In genomic region chr21:16370176-16370575, GRCh38 we compare ENCODE assay signal across 16 cellular contexts.
"Had no signal": no experiment of that assay in that cellular context is flagged by ENCODE, and none has a peak within 500 bp of the region (broad histone marks: within the 10 kb centered on the region; RNA-seq: fewer than 3 reads in every experiment).

No MANE protein-coding gene starts in this region.

- H3K9me3 Mint-ChIP-seq: activated CD4-positive, alpha-beta memory T cell treated with anti-CD3 and anti-CD28 coated beads, Interleukin-2, amount 10 ng/mL, durations not matched to agents 7 days and 5 days had no signal

- H3K36me3 Mint-ChIP-seq: naive B cell had no signal

- H3K27ac Mint-ChIP-seq: activated CD4-positive, alpha-beta memory T cell treated with anti-CD3 and anti-CD28 coated beads, Interleukin-2, amount 10 ng/mL, durations not matched to agents 7 days and 5 days; activated CD4-positive, alpha-beta T cell treated with anti-CD3 and anti-CD28 coated beads for 36 hours; mesothelial cell of epicardium; naive B cell had no signal

- H3K4me3 ChIP-seq: breast epithelium, dorsolateral prefrontal cortex, lower lobe of right lung, skin epidermis, uterus had no signal

- H3K79me2 ChIP-seq: parathyroid adenoma had no signal

- ATAC-seq: activated CD4-positive, alpha-beta T cell treated with anti-CD3 and anti-CD28 coated beads for 36 hours; esophagus mucosa; lower lobe of right lung had no signal

- H3K4me1 Mint-ChIP-seq: activated CD4-positive, alpha-beta memory T cell treated with anti-CD3 and anti-CD28 coated beads, Interleukin-2, amount 10 ng/mL, durations not matched to agents 7 days and 5 days; activated CD4-positive, alpha-beta T cell treated with anti-CD3 and anti-CD28 coated beads for 36 hours; naive B cell had no signal

- H3K36me3 ChIP-seq: breast epithelium, lower lobe of right lung, uterus, WERI-Rb-1 had no signal

- H3K27ac ChIP-seq: breast epithelium, dorsolateral prefrontal cortex, lower lobe of right lung, parathyroid adenoma, skin epidermis, uterus, WERI-Rb-1 had no signal

- H3K27me3 ChIP-seq: breast epithelium, dorsolateral prefrontal cortex, uterus had no signal

- DNase-seq: activated CD4-positive, alpha-beta memory T cell treated with anti-CD3 and anti-CD28 coated beads, Interleukin-2, amount 10 ng/mL, durations not matched to agents 7 days and 5 days; activated CD4-positive, alpha-beta T cell treated with anti-CD3 and anti-CD28 coated beads for 36 hours; activated CD8-positive, alpha-beta memory T cell treated with anti-CD3 and anti-CD28 coated beads, Interleukin-2, amount 50 U/mL, for 4 hours; aorta; dorsolateral prefrontal cortex; glutamatergic neuron; lower lobe of right lung; naive B cell; retina; uterus; WERI-Rb-1 had no signal

- H3K4me1 ChIP-seq: breast epithelium, lower lobe of right lung, parathyroid adenoma, uterus had no signal

- H3K4me3 Mint-ChIP-seq: activated CD4-positive, alpha-beta memory T cell treated with anti-CD3 and anti-CD28 coated beads, Interleukin-2, amount 10 ng/mL, durations not matched to agents 7 days and 5 days; activated CD4-positive, alpha-beta T cell treated with anti-CD3 and anti-CD28 coated beads for 36 hours; mesothelial cell of epicardium; naive B cell had no signal

- H3K27me3 Mint-ChIP-seq: activated CD4-positive, alpha-beta memory T cell treated with anti-CD3 and anti-CD28 coated beads, Interleukin-2, amount 10 ng/mL, durations not matched to agents 7 days and 5 days; activated CD4-positive, alpha-beta T cell treated with anti-CD3 and anti-CD28 coated beads for 36 hours; naive B cell had no signal

- H3K9ac ChIP-seq: parathyroid adenoma had no signal

- H2AFZ ChIP-seq: parathyroid adenoma had no signal

- H3K9me3 ChIP-seq: breast epithelium, lower lobe of right lung, uterus had no signal
